Comparison of ENCODE assay signal across 16 cellular contexts in the genomic region with DNA sequence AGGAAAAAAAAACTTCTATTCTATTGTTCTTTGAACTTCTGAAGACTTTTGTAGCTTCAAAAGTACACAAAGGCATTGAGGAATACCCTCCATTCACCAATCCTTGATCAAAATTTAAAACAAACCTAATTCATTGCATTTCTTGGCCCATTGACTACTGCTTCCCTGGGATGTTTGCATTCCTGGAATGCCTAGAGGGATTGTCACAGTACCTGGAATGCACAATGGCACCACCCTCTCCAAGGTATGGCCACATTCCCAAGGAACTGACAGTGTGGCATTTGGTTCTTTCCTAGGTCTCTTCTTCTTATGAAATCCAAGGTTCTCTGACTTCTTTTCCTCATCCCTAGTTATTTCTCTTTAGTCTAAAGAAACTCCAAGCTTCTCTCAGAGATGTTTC.
DNase-seq lines count a peak whose midpoint lies in the region; ATAC-seq and TF ChIP-seq lines count a peak whose summit lies in the region.
"Had no signal": no experiment of that assay in that cellular context is flagged by ENCODE, and none has a peak within 500 bp of the region (broad histone marks: within the 10 kb centered on the region; RNA-seq: fewer than 3 reads in every experiment).

No MANE protein-coding gene starts in this region.

- H4K8ac ChIP-seq in H9 (replicated peaks; ENCODE audit: insufficient read length, low read depth, low read length): no peak overlapping the region

- no peak overlapping the region for H2BK20ac ChIP-seq in H9 (ENCODE audit: low read depth, low read length, poor library complexity, severe bottlenecking)

- H3K9me2 ChIP-seq in PC-3 (replicated peaks; ENCODE audit: low read length): no peaks in the 10 kb centered on the region

- no peaks in the 10 kb centered on the region for H3K9me3 ChIP-seq in H9 (ENCODE audit: control insufficient read depth, low read depth, low read length)
- H3K9me3 ChIP-seq in PC-3 (ENCODE audit: low read length): no peaks in the 10 kb centered on the region
- H3K9me3 ChIP-seq in effector memory CD4-positive, alpha-beta T cell (ENCODE audit: control insufficient read depth, low read length): no peaks in the 10 kb centered on the region
- H3K9me3 ChIP-seq: neutrophil, upper lobe of left lung had no signal

- no peak overlapping the region for H3T11ph ChIP-seq in H9 (ENCODE audit: low read length)

- H3K9me3 Mint-ChIP-seq in H9 (no peaks in the 10 kb centered on the region), progenitor cell of endocrine pancreas (ENCODE audit: low read depth) (peaks cover 9% of the 10 kb centered on the region)
- peaks cover 16 to 20% of the 10 kb centered on the region in 2 donors for H3K9me3 Mint-ChIP-seq in activated naive CD4-positive, alpha-beta T cell treated with anti-CD3 and anti-CD28 coated beads, Interleukin-2, amount 50 U/mL, for 72 hours

- H4K5ac ChIP-seq in H9 (ENCODE audit: insufficient read length, low read depth, low read length): no peak overlapping the region

- H2BK120ac ChIP-seq in H9 (ENCODE audit: low read depth, low read length, poor library complexity, severe bottlenecking): no peak overlapping the region

- H3K4me1 ChIP-seq in H9 (ENCODE audit: insufficient read depth, low read length): peaks cover 3% of the 10 kb centered on the region; the same call in 1 of the 2 replicates
- H3K4me1 ChIP-seq in PC-3 (ENCODE audit: insufficient read depth, low read length): peaks cover 19% of the 10 kb centered on the region
- peaks cover 15% of the 10 kb centered on the region for H3K4me1 ChIP-seq in foreskin keratinocyte
- no peaks in the 10 kb centered on the region for H3K4me1 ChIP-seq in effector memory CD4-positive, alpha-beta T cell (ENCODE audit: control insufficient read depth, insufficient read depth, low read length, poor library complexity, severe bottlenecking)
- H3K4me1 ChIP-seq: upper lobe of left lung had no signal

- no peak overlapping the region for H2BK12ac ChIP-seq in H9 (ENCODE audit: insufficient read length, low read depth, low read length)

- intact Hi-C loops in PC-3 (cut with micrococcal nuclease): no loop called here

- no peak overlapping the region for H3K23ac ChIP-seq in H9 (ENCODE audit: insufficient read length, low read depth, low read length)

- BruUV-seq in PC-3 (replicated peaks; lab: Mats Ljungman, UMichigan): no TSS peak

- POLR2A ChIA-PET in PC-3 (lab: Charles Lee; ENCODE audit: unreplicated experiment): no interaction called here

- no peak overlapping the region for H3K18ac ChIP-seq in H9 (ENCODE audit: insufficient read length, low read depth, low read length)

- CTCF ChIA-PET in PC-3 (lab: Charles Lee): no interaction called here

- H3K27me3 ChIP-seq in H9 (ENCODE audit: insufficient read depth, low read length): no peaks in the 10 kb centered on the region
- H3K27me3 ChIP-seq in PC-3 (ENCODE audit: low read length): no peaks in the 10 kb centered on the region
- no peaks in the 10 kb centered on the region for H3K27me3 ChIP-seq in foreskin keratinocyte
- H3K27me3 ChIP-seq in effector memory CD4-positive, alpha-beta T cell (replicated peaks; ENCODE audit: control insufficient read depth, insufficient read depth, low read length, poor library complexity, severe bottlenecking): no peaks in the 10 kb centered on the region
- H3K27me3 ChIP-seq: brain microvascular endothelial cell, neutrophil, upper lobe of left lung had no signal

- TF ChIP-seq CTCF in H9 (conservative IDR thresholded peaks at IDR 0.05) (no peak), PC-3 (conservative IDR thresholded peaks at IDR 0.05; ENCODE audit: low read depth, low read length) (no peak), foreskin keratinocyte (conservative IDR thresholded peaks at IDR 0.05) (no peak), progenitor cell of endocrine pancreas (IDR thresholded peaks at IDR 0.05; ENCODE audit: unreplicated experiment) (no peak)

- no peaks in the 10 kb centered on the region for H3F3A ChIP-seq in PC-3 (ENCODE audit: low read length, unreplicated experiment)

- H3K36me3 ChIP-seq in PC-3 (ENCODE audit: low read depth, low read length): no peaks in the 10 kb centered on the region
- H3K36me3 ChIP-seq in effector memory CD4-positive, alpha-beta T cell (ENCODE audit: control insufficient read depth, insufficient read depth, low read length): no peaks in the 10 kb centered on the region
- H3K36me3 ChIP-seq: brain microvascular endothelial cell, neutrophil, upper lobe of left lung had no signal

- H3K23me2 ChIP-seq in H9 (ENCODE audit: insufficient read length, low read depth, low read length, poor library complexity, severe bottlenecking): no peaks in the 10 kb centered on the region

- no peak overlapping the region for H3K4me3 Mint-ChIP-seq in H9
- H3K4me3 Mint-ChIP-seq in progenitor cell of endocrine pancreas (ENCODE audit: low read depth): no peak overlapping the region
- H3K4me3 Mint-ChIP-seq: memory B cell had no signal

- no peak overlapping the region for H3K4me2 ChIP-seq in H9 (ENCODE audit: insufficient read depth, insufficient read length, low read length)
- H3K4me2 ChIP-seq in PC-3 (ENCODE audit: low read length): peak overlapping the region; percentile 29

- H3K56ac ChIP-seq in H9 (ENCODE audit: insufficient read length, low read depth, low read length): no peak overlapping the region

- H4K20me1 ChIP-seq in H9 (ENCODE audit: control insufficient read depth, insufficient read depth, insufficient read length) (no peaks in the 10 kb centered on the region), PC-3 (ENCODE audit: low read length) (no peaks in the 10 kb centered on the region)

- DNase-seq in H9 (peak; percentile 78), PC-3 (peak; percentile 88), foreskin keratinocyte (peak; percentile 73 to 83), progenitor cell of endocrine pancreas (ENCODE audit: low spot score, unreplicated experiment) (no peak), NCI-H187 (lab: John Stamatoyannopoulos, UW) (no peak), anterior cingulate cortex (lab: John Stamatoyannopoulos, UW) (no peak)
- DNase-seq in activated naive CD4-positive, alpha-beta T cell treated with anti-CD3 and anti-CD28 coated beads, Interleukin-2, amount 50 U/mL, for 72 hours (ENCODE audit: low spot score in 2 of 2): no peak
- no peak for DNase-seq in effector memory CD4-positive, alpha-beta T cell
- DNase-seq: brain microvascular endothelial cell; NCI-H146; NCI-H510A; OCI-M1; stimulated activated CD4-positive, alpha-beta T cell treated with anti-CD3 and anti-CD28 coated beads, Interleukin-4, amount 100 ng/mL, for 24 hours; upper lobe of left lung had no signal

- no peak overlapping the region for H3K4ac ChIP-seq in H9 (ENCODE audit: low read depth, low read length)

- no peak overlapping the region for H3K4me3 ChIP-seq in PC-3 (ENCODE audit: low read length)
- H3K4me3 ChIP-seq in effector memory CD4-positive, alpha-beta T cell (ENCODE audit: insufficient read depth, low read depth, low read length, poor library complexity, severe bottlenecking): no peak overlapping the region
- H3K4me3 ChIP-seq: upper lobe of left lung had no signal

- H3K27ac ChIP-seq in H9 (ENCODE audit: insufficient read length, low read depth, low read length) (no peak overlapping the region), PC-3 (ENCODE audit: low read length) (no peak overlapping the region), foreskin keratinocyte (no peak overlapping the region)
- H3K27ac ChIP-seq in effector memory CD4-positive, alpha-beta T cell (ENCODE audit: insufficient read depth, low read length, poor library complexity, severe bottlenecking): no peak overlapping the region
- H3K27ac ChIP-seq: brain microvascular endothelial cell, neutrophil, upper lobe of left lung had no signal

- no peak overlapping the region for H4K91ac ChIP-seq in H9 (ENCODE audit: insufficient read length, low read depth, low read length)

- H2AK5ac ChIP-seq in H9 (ENCODE audit: insufficient read length, low read length): no peak overlapping the region

- ATAC-seq in PC-3 (peak; percentile 94), foreskin keratinocyte (peak; percentile 91)
- no peak for ATAC-seq in activated naive CD4-positive, alpha-beta T cell treated with anti-CD3 and anti-CD28 coated beads, Interleukin-2, amount 50 U/mL, for 72 hours

- H3K27me3 Mint-ChIP-seq in H9 (ENCODE audit: low read depth) (no peaks in the 10 kb centered on the region), progenitor cell of endocrine pancreas (no peaks in the 10 kb centered on the region)
- H3K27me3 Mint-ChIP-seq: memory B cell had no signal

- H3K14ac ChIP-seq in H9 (ENCODE audit: insufficient read depth, low read length): no peak overlapping the region

- H2AFZ ChIP-seq in H9 (ENCODE audit: low read length) (no peak overlapping the region), PC-3 (ENCODE audit: low read length) (no peak overlapping the region)

- H3K4me1 Mint-ChIP-seq in H9: peaks cover 20 to 22% of the 10 kb centered on the region in 2 experiments
- H3K4me1 Mint-ChIP-seq in progenitor cell of endocrine pancreas (ENCODE audit: low read depth): peaks cover 19% of the 10 kb centered on the region
- H3K4me1 Mint-ChIP-seq: memory B cell had no signal

- H2BK5ac ChIP-seq in H9 (ENCODE audit: insufficient read length, low read length): no peak overlapping the region

- no peak overlapping the region for H2BK15ac ChIP-seq in H9 (ENCODE audit: low read depth, low read length)

- no peaks in the 10 kb centered on the region for H3K79me1 ChIP-seq in H9 (ENCODE audit: insufficient read depth, low read depth, low read length, poor library complexity, severe bottlenecking)

- H3K36me3 Mint-ChIP-seq in H9 (ENCODE audit: insufficient read depth in 1 of 3, low read depth in 3 of 3): peaks cover 0 to 5% (median 0%) of the 10 kb centered on the region in 3 experiments; a peak in 3 of 7 replicates
- no peaks in the 10 kb centered on the region for H3K36me3 Mint-ChIP-seq in progenitor cell of endocrine pancreas (ENCODE audit: insufficient read depth)
- H3K36me3 Mint-ChIP-seq in activated naive CD4-positive, alpha-beta T cell treated with anti-CD3 and anti-CD28 coated beads, Interleukin-2, amount 50 U/mL, for 72 hours: no peaks in the 10 kb centered on the region

- H3K27ac Mint-ChIP-seq in H9 (peak overlapping the region; percentile 44 to 95 (median 58); a peak in 6 of 7 replicates), progenitor cell of endocrine pancreas (peak overlapping the region; percentile 17)
- no peak overlapping the region for H3K27ac Mint-ChIP-seq in activated naive CD4-positive, alpha-beta T cell treated with anti-CD3 and anti-CD28 coated beads, Interleukin-2, amount 50 U/mL, for 72 hours
- H3K27ac Mint-ChIP-seq: memory B cell had no signal

- H3K9ac ChIP-seq in H9 (ENCODE audit: extremely low read depth, insufficient read length, low read length): no peak overlapping the region
- no peak overlapping the region for H3K9ac ChIP-seq in PC-3 (ENCODE audit: low read length)

- H3K79me2 ChIP-seq in H9 (ENCODE audit: insufficient read depth, low read length): no peaks in the 10 kb centered on the region
- H3K79me2 ChIP-seq in PC-3 (ENCODE audit: low read length): no peaks in the 10 kb centered on the region

Comparison
In these comparisons a context has a peak if more than half of its experiments do, and no peak if none do; other contexts are left out.
1. DNase-seq: peak in H9 (single experiment), PC-3 (single experiment) and foreskin keratinocyte (2 of 2); none in progenitor cell of endocrine pancreas (single experiment), activated naive CD4-positive, alpha-beta T cell treated with anti-CD3 and anti-CD28 coated beads, Interleukin-2, amount 50 U/mL, for 72 hours (0 of 2), NCI-H187 (0 of 2), effector memory CD4-positive, alpha-beta T cell (0 of 3) and anterior cingulate cortex (0 of 58).
2. H3K27ac Mint-ChIP-seq: peak in H9 (3 of 3) and progenitor cell of endocrine pancreas (single experiment); none in activated naive CD4-positive, alpha-beta T cell treated with anti-CD3 and anti-CD28 coated beads, Interleukin-2, amount 50 U/mL, for 72 hours (0 of 2).
3. ATAC-seq: peak in PC-3 (single experiment) and foreskin keratinocyte (single experiment); none in activated naive CD4-positive, alpha-beta T cell treated with anti-CD3 and anti-CD28 coated beads, Interleukin-2, amount 50 U/mL, for 72 hours (0 of 2).